Comparison of ENCODE assay signal across 9 cellular contexts in the genomic region with DNA sequence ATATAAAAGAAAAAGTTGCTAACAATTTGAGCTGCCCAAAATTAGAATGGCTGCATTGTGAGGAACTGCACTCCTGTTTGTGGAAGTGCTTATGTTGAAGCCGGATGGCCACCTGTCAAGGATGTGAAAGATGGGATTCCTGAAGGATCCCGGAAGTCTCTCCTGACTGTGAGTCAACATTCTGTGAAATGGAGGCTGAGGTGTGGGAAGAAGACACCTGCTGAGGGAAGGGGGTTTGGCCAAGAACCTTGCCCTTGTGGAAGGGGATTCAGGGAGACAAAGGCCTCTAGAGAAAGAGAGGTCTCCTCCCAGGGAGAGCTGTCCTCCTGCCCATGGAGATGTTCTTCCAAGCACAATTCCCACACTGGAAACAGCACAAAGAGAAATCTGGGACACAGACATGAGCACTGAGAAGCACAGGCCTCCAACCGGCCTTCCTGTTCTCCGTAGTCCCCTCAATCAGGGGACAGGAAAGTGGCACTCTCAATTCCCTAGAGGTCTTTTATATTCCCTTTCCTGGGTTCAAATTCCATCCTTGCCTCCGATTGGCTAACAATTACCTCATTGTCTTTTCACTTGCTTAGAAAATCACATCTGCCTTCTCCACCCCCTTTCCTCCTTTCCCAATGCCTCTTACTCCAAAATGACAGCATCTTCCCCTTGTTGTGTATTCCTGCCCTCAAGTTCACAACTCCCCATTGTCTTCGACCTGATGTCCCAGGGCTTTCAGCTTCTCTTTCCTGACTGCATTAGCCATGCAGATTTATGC.
A peak's percentile ranks its signal among the peaks of the same experiment; 100 is the strongest.
DNase-seq lines count a peak whose midpoint lies in the region; ATAC-seq and TF ChIP-seq lines count a peak whose summit lies in the region.
"Had no signal": no experiment of that assay in that cellular context is flagged by ENCODE, and none has a peak within 500 bp of the region (broad histone marks: within the 10 kb centered on the region; RNA-seq: fewer than 3 reads in every experiment).

No MANE protein-coding gene starts in this region.

- WGBS in body of pancreas, 2 donors: 63 to 67% methylated on average over 6 of the region's 6 CpGs

- H3K27me3 Mint-ChIP-seq in activated CD4-positive, alpha-beta T cell treated with anti-CD3 and anti-CD28 coated beads for 36 hours: no peaks in the 10 kb centered on the region
- H3K27me3 Mint-ChIP-seq in progenitor cell of endocrine pancreas: no peaks in the 10 kb centered on the region

- H3K9me3 ChIP-seq in body of pancreas: no peaks in the 10 kb centered on the region

- H3K36me3 ChIP-seq in body of pancreas (replicated peaks in 1 of 2; ENCODE audit: insufficient read depth in 1 of 2, low read depth in 2 of 2): no peaks in the 10 kb centered on the region

- POLR2A ChIA-PET in activated CD4-positive, alpha-beta T cell treated with anti-CD3 and anti-CD28 coated beads for 36 hours (lab: Charles Lee): interaction anchor here (0.7 to 1.4 kb wide), 4 partner anchors 53 to 177 kb away, joined by 3 to 4 read pairs (median 3); a partner anchor contains a TSS

- no peak overlapping the region for H3K4me3 ChIP-seq in body of pancreas

- peaks cover 5% of the 10 kb centered on the region for H3K36me3 Mint-ChIP-seq in activated CD4-positive, alpha-beta T cell treated with anti-CD3 and anti-CD28 coated beads for 36 hours (ENCODE audit: low read depth)
- no peaks in the 10 kb centered on the region for H3K36me3 Mint-ChIP-seq in progenitor cell of endocrine pancreas (ENCODE audit: insufficient read depth)

- peak overlapping the region; percentile 77 for H3K4me3 Mint-ChIP-seq in activated CD4-positive, alpha-beta T cell treated with anti-CD3 and anti-CD28 coated beads for 36 hours
- H3K4me3 Mint-ChIP-seq in progenitor cell of endocrine pancreas (ENCODE audit: low read depth): no peak overlapping the region

- CTCF ChIA-PET in activated CD4-positive, alpha-beta T cell treated with anti-CD3 and anti-CD28 coated beads for 36 hours (lab: Charles Lee): interaction anchor here (0.6 to 1.5 kb wide), 6 partner anchors 23 to 269 kb away, joined by 3 to 7 read pairs (median 3); no protein-coding TSS in a partner anchor

- H3K4me1 ChIP-seq in body of pancreas: peaks cover 48% of the 10 kb centered on the region

- peak overlapping the region; percentile 97 for H3K27ac Mint-ChIP-seq in activated CD4-positive, alpha-beta T cell treated with anti-CD3 and anti-CD28 coated beads for 36 hours
- H3K27ac Mint-ChIP-seq in progenitor cell of endocrine pancreas: peak overlapping the region; percentile 76

- no peak for ATAC-seq in activated CD4-positive, alpha-beta T cell treated with anti-CD3 and anti-CD28 coated beads for 36 hours
- ATAC-seq in body of pancreas: no peak
- ATAC-seq in HG02571 (IDR thresholded peaks at IDR 0.05; ENCODE audit: unreplicated experiment): no peak

- no peak for DNase-seq in activated CD4-positive, alpha-beta T cell treated with anti-CD3 and anti-CD28 coated beads for 36 hours
- no peak for DNase-seq in activated CD4-positive, alpha-beta T cell treated with anti-CD3 and anti-CD28 coated beads for 1 hour
- DNase-seq in NCI-H2171 treated with DMSO at 0.1 percent for 48 hours (lab: John Stamatoyannopoulos, UW) (peak; percentile 93), body of pancreas (peak in 3 of 4 donors; percentile 46 to 50 (median 46)), progenitor cell of endocrine pancreas (ENCODE audit: low spot score, unreplicated experiment) (no peak), nucleus accumbens (lab: John Stamatoyannopoulos, UW) (no peak)
- DNase-seq in stimulated activated CD4-positive, alpha-beta T cell treated with anti-CD3 and anti-CD28 coated beads, Interleukin-4, amount 100 ng/mL, for 1 hour: no peak
- DNase-seq: foreskin fibroblast had no signal

- peak overlapping the region; percentile 2 to 72 (median 35) for H3K27ac ChIP-seq in body of pancreas

- intact Hi-C loops in activated CD4-positive, alpha-beta T cell treated with anti-CD3 and anti-CD28 coated beads for 36 hours (cut with DNase I, micrococcal nuclease): no loop called here
- intact Hi-C loops in body of pancreas (cut with DNase I): no loop called here

- H3K4me1 Mint-ChIP-seq in activated CD4-positive, alpha-beta T cell treated with anti-CD3 and anti-CD28 coated beads for 36 hours: peaks cover 54% of the 10 kb centered on the region
- peaks cover 15% of the 10 kb centered on the region for H3K4me1 Mint-ChIP-seq in progenitor cell of endocrine pancreas (ENCODE audit: low read depth)

- H3K27me3 ChIP-seq in body of pancreas: no peaks in the 10 kb centered on the region

- peaks cover 6% of the 10 kb centered on the region for H3K9me3 Mint-ChIP-seq in activated CD4-positive, alpha-beta T cell treated with anti-CD3 and anti-CD28 coated beads for 36 hours (ENCODE audit: low read depth)
- peaks cover 3% of the 10 kb centered on the region for H3K9me3 Mint-ChIP-seq in progenitor cell of endocrine pancreas (ENCODE audit: low read depth)

- TF ChIP-seq POLR2A in body of pancreas (IDR thresholded peaks at IDR 0.05): no peak

- TF ChIP-seq CTCF in body of pancreas (IDR thresholded peaks at IDR 0.05): no peak
- TF ChIP-seq CTCF in progenitor cell of endocrine pancreas (IDR thresholded peaks at IDR 0.05; ENCODE audit: unreplicated experiment): no peak

Comparison
In these comparisons a context has a peak if more than half of its experiments do, and no peak if none do; other contexts are left out.
1. DNase-seq: peak in NCI-H2171 treated with DMSO at 0.1 percent for 48 hours (single experiment) and body of pancreas (3 of 4); none in activated CD4-positive, alpha-beta T cell treated with anti-CD3 and anti-CD28 coated beads for 36 hours (single experiment), activated CD4-positive, alpha-beta T cell treated with anti-CD3 and anti-CD28 coated beads for 1 hour (single experiment), progenitor cell of endocrine pancreas (single experiment), nucleus accumbens (0 of 56) and stimulated activated CD4-positive, alpha-beta T cell treated with anti-CD3 and anti-CD28 coated beads, Interleukin-4, amount 100 ng/mL, for 1 hour (single experiment).